ENCODE assay signal across 19 cellular contexts in genomic region chrX:150889131-150889530, GRCh38.
"Had no signal": no experiment of that assay in that cellular context is flagged by ENCODE, and none has a peak within 500 bp of the region (broad histone marks: within the 10 kb centered on the region; RNA-seq: fewer than 3 reads in every experiment).

No MANE protein-coding gene starts in this region.

- H3K9me3 ChIP-seq: esophagus squamous epithelium, heart right ventricle, left ventricle myocardium inferior, lower lobe of right lung, neutrophil, psoas muscle, spleen, uterus had no signal

- H3K36me3 ChIP-seq: esophagus squamous epithelium, heart right ventricle, left ventricle myocardium inferior, lower lobe of right lung, neutrophil, spleen, uterus had no signal

- H3K27ac ChIP-seq: esophagus squamous epithelium, heart right ventricle, left ventricle myocardium inferior, lower lobe of right lung, neutrophil, psoas muscle, spleen, uterus had no signal

- FAIRE-seq: colon, islet of Langerhans had no signal

- DNase-seq: esophagus squamous epithelium; foreskin fibroblast; heart right ventricle; left ventricle myocardium inferior; lower lobe of right lung; psoas muscle; retina; spleen; stimulated activated CD4-positive, alpha-beta T cell treated with anti-CD3 and anti-CD28 coated beads, Interleukin-15, amount 100 ng/mL, for 24 hours; stimulated activated CD4-positive, alpha-beta T cell treated with anti-CD3 and anti-CD28 coated beads, Interleukin-1b, Interleukin-23, amount 100 ng/mL, for 48 hours; stimulated activated CD4-positive, alpha-beta T cell treated with anti-CD3 and anti-CD28 coated beads, Interleukin-4, amount 100 ng/mL, for 24 hours; stimulated activated naive B cell treated with anti-CD40 and anti-IgM and Interleukin-4, amounts not matched to agents 10 μg/mL and 1 μg/mL and 100 μg/mL, for 72 hours; stimulated activated naive CD8-positive, alpha-beta T cell treated with anti-CD3 and anti-CD28 coated beads, Interleukin-15, amount 100 ng/mL, for 72 hours; uterus had no signal

- H3K4me3 ChIP-seq: esophagus squamous epithelium, heart right ventricle, left ventricle myocardium inferior, lower lobe of right lung, psoas muscle, spleen, uterus had no signal

- H3K27me3 ChIP-seq: esophagus squamous epithelium, heart right ventricle, neutrophil, spleen, uterus had no signal

- H3K4me1 ChIP-seq: esophagus squamous epithelium, lower lobe of right lung, psoas muscle, spleen, uterus had no signal

- ATAC-seq: heart right ventricle; lower lobe of right lung; natural killer cell treated with Interleukin-12 subunit alpha and Interleukin-12 subunit beta and Interleukin-15 and Interleukin-18, amount 100 ng/mL, for 72 hours; sciatic nerve; stimulated activated naive B cell treated with anti-CD40 and anti-IgM and Interleukin-4, amounts not matched to agents 10 μg/mL and 1 μg/mL and 100 μg/mL, for 72 hours; stimulated activated naive CD8-positive, alpha-beta T cell treated with anti-CD3 and anti-CD28 coated beads, Interleukin-15, amount 100 ng/mL, for 72 hours had no signal
